ENCODE assay signal across 15 cellular contexts in the genomic region with DNA sequence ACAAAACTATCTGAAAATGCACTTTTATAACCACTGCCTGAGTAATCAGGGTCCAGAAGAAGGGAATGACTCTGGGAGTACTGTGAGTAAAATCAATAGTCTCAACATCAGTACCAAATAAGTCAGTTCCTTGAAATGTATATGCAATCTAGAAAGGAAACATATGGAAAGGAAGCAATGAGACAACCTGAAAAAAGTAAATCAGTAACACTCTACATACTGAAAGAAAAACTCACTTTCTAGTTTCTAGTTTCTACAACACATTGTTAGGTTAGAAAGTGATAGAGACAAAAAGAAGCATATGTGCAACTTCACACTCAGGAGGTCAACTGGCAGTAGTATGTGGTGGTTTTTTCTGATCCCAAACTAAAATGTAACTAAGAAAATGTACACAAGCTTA.
A peak's percentile ranks its signal among the peaks of the same experiment; 100 is the strongest.
DNase-seq lines count a peak whose midpoint lies in the region; ATAC-seq lines count a peak whose summit lies in the region.
"Had no signal": no experiment of that assay in that cellular context is flagged by ENCODE, and none has a peak within 500 bp of the region (broad histone marks: within the 10 kb centered on the region; RNA-seq: fewer than 3 reads in every experiment).

No MANE protein-coding gene starts in this region.

- DNase-seq in activated CD4-positive, alpha-beta T cell treated with anti-CD3 and anti-CD28 coated beads, Interleukin-2, amount 10 ng/mL, durations not matched to agents 7 days and 5 days = no peak
- DNase-seq in ACHN (no peak), T-cell (no peak)
- DNase-seq in effector CD4-positive, alpha-beta T cell = no peak
- DNase-seq: CD8-positive, alpha-beta T cell; HFFc6; NCI-H510A; right lobe of liver; SHP77; WERI-Rb-1 had no signal

- H3K27ac Mint-ChIP-seq in activated T-helper 17 cell treated with anti-CD3 and anti-CD28 coated beads, Interleukin-2, amount 50 U/mL, for 72 hours = no peak overlapping the region
- H3K27ac Mint-ChIP-seq in activated CD4-positive, alpha-beta T cell treated with anti-CD3 and anti-CD28 coated beads, Interleukin-2, amount 10 ng/mL, durations not matched to agents 7 days and 5 days = no peak overlapping the region
- no peak overlapping the region for H3K27ac Mint-ChIP-seq in T-cell
- H3K27ac Mint-ChIP-seq: CD8-positive, alpha-beta T cell; HFFc6 had no signal

- in situ Hi-C loops in ACHN (cut with HindIII; ENCODE audit: low pct_ligation_motif_present, low pct_unique_long_range_greater_than_20kb, low sequenced_read_pairs) = no loop called here

- POLR2A ChIA-PET in activated CD4-positive, alpha-beta T cell treated with anti-CD3 and anti-CD28 coated beads, Interleukin-2, amount 10 ng/mL, durations not matched to agents 7 days and 5 days (lab: Charles Lee) = no interaction called here
- POLR2A ChIA-PET in T-cell (lab: Charles Lee) = no interaction called here

- CTCF ChIA-PET in activated CD4-positive, alpha-beta T cell treated with anti-CD3 and anti-CD28 coated beads, Interleukin-2, amount 10 ng/mL, durations not matched to agents 7 days and 5 days (lab: Charles Lee) = no interaction called here
- CTCF ChIA-PET in T-cell (lab: Charles Lee) = no interaction called here

- no peaks in the 10 kb centered on the region for H3K27me3 Mint-ChIP-seq in activated T-helper 17 cell treated with anti-CD3 and anti-CD28 coated beads, Interleukin-2, amount 50 U/mL, for 72 hours
- H3K27me3 Mint-ChIP-seq in activated CD4-positive, alpha-beta T cell treated with anti-CD3 and anti-CD28 coated beads, Interleukin-2, amount 10 ng/mL, durations not matched to agents 7 days and 5 days = no peaks in the 10 kb centered on the region
- no peaks in the 10 kb centered on the region for H3K27me3 Mint-ChIP-seq in T-cell
- H3K27me3 Mint-ChIP-seq: brain had no signal

- H3K36me3 Mint-ChIP-seq in activated T-helper 17 cell treated with anti-CD3 and anti-CD28 coated beads, Interleukin-2, amount 50 U/mL, for 72 hours (ENCODE audit: low read depth) = no peaks in the 10 kb centered on the region
- H3K36me3 Mint-ChIP-seq in activated CD4-positive, alpha-beta T cell treated with anti-CD3 and anti-CD28 coated beads, Interleukin-2, amount 10 ng/mL, durations not matched to agents 7 days and 5 days (ENCODE audit: low read depth) = no peaks in the 10 kb centered on the region
- H3K36me3 Mint-ChIP-seq in T-cell = no peaks in the 10 kb centered on the region
- H3K36me3 Mint-ChIP-seq: CD8-positive, alpha-beta T cell had no signal

- H3K4me3 Mint-ChIP-seq in activated T-helper 17 cell treated with anti-CD3 and anti-CD28 coated beads, Interleukin-2, amount 50 U/mL, for 72 hours = no peak overlapping the region
- H3K4me3 Mint-ChIP-seq in activated CD4-positive, alpha-beta T cell treated with anti-CD3 and anti-CD28 coated beads, Interleukin-2, amount 10 ng/mL, durations not matched to agents 7 days and 5 days = no peak overlapping the region
- H3K4me3 Mint-ChIP-seq in T-cell = no peak overlapping the region
- H3K4me3 Mint-ChIP-seq: brain; CD8-positive, alpha-beta T cell; HFFc6 had no signal

- peaks cover 4% of the 10 kb centered on the region for H3K9me3 Mint-ChIP-seq in activated T-helper 17 cell treated with anti-CD3 and anti-CD28 coated beads, Interleukin-2, amount 50 U/mL, for 72 hours
- H3K9me3 Mint-ChIP-seq in activated CD4-positive, alpha-beta T cell treated with anti-CD3 and anti-CD28 coated beads, Interleukin-2, amount 10 ng/mL, durations not matched to agents 7 days and 5 days = no peaks in the 10 kb centered on the region
- peaks cover 3 to 9% (median 5%) of the 10 kb centered on the region in 3 donors for H3K9me3 Mint-ChIP-seq in T-cell

- ATAC-seq in GM18909 (IDR thresholded peaks at IDR 0.05; ENCODE audit: poor library complexity, unreplicated experiment) (peak; percentile 97), GM21576 (IDR thresholded peaks at IDR 0.05; ENCODE audit: unreplicated experiment) (peak; percentile 95), HG03064 (IDR thresholded peaks at IDR 0.05; ENCODE audit: low read depth, unreplicated experiment) (peak; percentile 89), T-cell (replicated peaks in 1 of 4) (no peak)
- peak; percentile 48 for ATAC-seq in activated T-helper 17 cell treated with anti-CD3 and anti-CD28 coated beads, Interleukin-2, amount 50 U/mL, for 72 hours (replicated peaks)
- ATAC-seq: CD8-positive, alpha-beta T cell; right lobe of liver had no signal

- H3K4me1 Mint-ChIP-seq in activated T-helper 17 cell treated with anti-CD3 and anti-CD28 coated beads, Interleukin-2, amount 50 U/mL, for 72 hours = no peaks in the 10 kb centered on the region
- H3K4me1 Mint-ChIP-seq in activated CD4-positive, alpha-beta T cell treated with anti-CD3 and anti-CD28 coated beads, Interleukin-2, amount 10 ng/mL, durations not matched to agents 7 days and 5 days = no peaks in the 10 kb centered on the region
- H3K4me1 Mint-ChIP-seq in T-cell = no peaks in the 10 kb centered on the region

Comparison
In these comparisons a context has a peak if more than half of its experiments do, and no peak if none do; other contexts are left out.
1. ATAC-seq: peak in GM18909 (single experiment), GM21576 (single experiment), HG03064 (single experiment) and activated T-helper 17 cell treated with anti-CD3 and anti-CD28 coated beads, Interleukin-2, amount 50 U/mL, for 72 hours (single experiment); none in T-cell (0 of 4).